ENCODE assay signal across 21 cellular contexts in the genomic region with DNA sequence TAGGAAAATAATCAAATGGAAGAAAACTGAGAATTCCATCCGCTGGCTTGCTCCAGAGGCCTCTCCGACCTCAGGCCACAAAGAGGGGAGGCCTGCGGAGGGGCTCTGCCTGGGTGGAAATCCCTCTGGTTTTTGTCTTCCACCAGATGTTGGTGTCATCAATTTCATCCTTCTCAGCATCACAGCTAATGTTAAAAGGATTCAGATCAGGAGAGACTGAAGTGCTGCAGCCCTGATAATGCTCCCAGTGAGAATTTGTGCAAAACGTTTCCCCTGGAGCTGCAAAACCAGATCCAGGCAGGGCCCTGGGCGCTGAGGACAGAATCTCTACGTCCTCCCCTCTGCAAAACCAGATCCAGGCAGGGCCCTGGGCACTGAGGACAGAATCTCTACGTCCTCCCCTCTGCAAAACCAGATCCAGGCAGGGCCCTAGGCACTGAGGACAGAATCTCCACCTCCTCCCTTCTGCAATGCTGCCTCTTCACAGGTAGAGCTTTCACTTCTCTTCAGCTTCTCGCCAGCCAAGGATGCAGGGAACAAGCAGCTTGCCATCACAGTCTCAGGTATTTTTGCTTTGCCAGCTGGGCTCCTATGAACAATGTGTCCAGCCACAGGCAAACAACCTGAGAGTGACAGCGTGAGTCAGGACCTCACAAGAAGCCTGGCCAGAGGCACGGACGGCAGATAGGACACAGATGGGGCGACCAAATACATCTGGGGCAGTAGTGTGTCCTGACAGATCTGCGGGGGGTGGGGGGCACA.
"Had no signal": no experiment of that assay in that cellular context is flagged by ENCODE, and none has a peak within 500 bp of the region (broad histone marks: within the 10 kb centered on the region; RNA-seq: fewer than 3 reads in every experiment).

No MANE protein-coding gene starts in this region.

- H3K36me3 Mint-ChIP-seq: activated naive CD4-positive, alpha-beta T cell treated with anti-CD3 and anti-CD28 coated beads, Interleukin-2, amount 10 ng/mL, durations not matched to agents 7 days and 5 days; activated naive CD8-positive, alpha-beta T cell treated with anti-CD3 and anti-CD28 coated beads for 36 hours had no signal

- H3K9me3 Mint-ChIP-seq: activated CD8-positive, alpha-beta T cell treated with anti-CD3 and anti-CD28 coated beads for 36 hours; activated naive CD4-positive, alpha-beta T cell treated with anti-CD3 and anti-CD28 coated beads, Interleukin-2, amount 10 ng/mL, durations not matched to agents 7 days and 5 days; activated naive CD8-positive, alpha-beta T cell treated with anti-CD3 and anti-CD28 coated beads for 36 hours; activated T-cell treated with anti-CD3 and anti-CD28 coated beads, Interleukin-2, amount 50 U/mL, for 72 hours; activated T-helper 2 cell treated with anti-CD3 and anti-CD28 coated beads, Interferon-gamma antibody, Interleukin-2, Interleukin-4, amounts not matched to agents 10 μg/mL and 5 μg/mL and 100 μg/mL, durations not matched to agents 14 hours and 24 hours and 36 hours had no signal

- H3K4me3 Mint-ChIP-seq: activated CD4-positive, alpha-beta T cell treated with anti-CD3 and anti-CD28 coated beads for 36 hours; activated CD8-positive, alpha-beta T cell treated with anti-CD3 and anti-CD28 coated beads for 36 hours; activated naive CD4-positive, alpha-beta T cell treated with anti-CD3 and anti-CD28 coated beads, Interleukin-2, amount 10 ng/mL, durations not matched to agents 7 days and 5 days; activated naive CD8-positive, alpha-beta T cell treated with anti-CD3 and anti-CD28 coated beads for 36 hours; activated T-cell treated with anti-CD3 and anti-CD28 coated beads, Interleukin-2, amount 50 U/mL, for 72 hours had no signal

- H3K4me1 ChIP-seq: breast epithelium, Peyer's patch had no signal

- H3K9me3 ChIP-seq: breast epithelium, Peyer's patch had no signal

- H3K4me1 Mint-ChIP-seq: activated CD4-positive, alpha-beta T cell treated with anti-CD3 and anti-CD28 coated beads for 36 hours; activated naive CD4-positive, alpha-beta T cell treated with anti-CD3 and anti-CD28 coated beads, Interleukin-2, amount 10 ng/mL, durations not matched to agents 7 days and 5 days; activated naive CD8-positive, alpha-beta T cell treated with anti-CD3 and anti-CD28 coated beads for 36 hours had no signal

- H3K27me3 ChIP-seq: breast epithelium, Peyer's patch had no signal

- ATAC-seq: activated CD4-positive, alpha-beta T cell treated with anti-CD3 and anti-CD28 coated beads for 36 hours; activated CD8-positive, alpha-beta T cell treated with anti-CD3 and anti-CD28 coated beads for 36 hours; activated T-cell treated with anti-CD3 and anti-CD28 coated beads, Interleukin-2, amount 50 U/mL, for 72 hours had no signal

- H3K27ac ChIP-seq: breast epithelium, Peyer's patch, WERI-Rb-1 had no signal

- H3K4me3 ChIP-seq: breast epithelium, Peyer's patch had no signal

- DNase-seq: activated CD4-positive, alpha-beta T cell treated with anti-CD3 and anti-CD28 coated beads for 36 hours; activated CD8-positive, alpha-beta memory T cell treated with anti-CD3 and anti-CD28 coated beads, Interleukin-2, amount 50 U/mL, for 4 hours; activated CD8-positive, alpha-beta T cell treated with anti-CD3 and anti-CD28 coated beads for 36 hours; activated gamma-delta T cell treated with Interleukin-2 at 50 U/mL for 16 hours; activated naive CD4-positive, alpha-beta T cell treated with anti-CD3 and anti-CD28 coated beads, Interleukin-2, amount 10 ng/mL, durations not matched to agents 7 days and 5 days; activated naive CD8-positive, alpha-beta T cell treated with anti-CD3 and anti-CD28 coated beads for 36 hours; activated T-cell treated with anti-CD3 and anti-CD28 coated beads, Interleukin-2, amount 50 U/mL, for 72 hours; MM.1S; NCI-H1105; NCI-H1436; NCI-H1694 treated with DMSO at 0.1 percent for 48 hours; NCI-H2029 treated with DMSO at 0.1 percent for 48 hours; NCI-H446; NCI-H524; NCI-H748 treated with DMSO at 0.1 percent for 48 hours; Peyer's patch; SHP77 treated with DMSO at 0.1 percent for 48 hours; T-helper 1 cell; WERI-Rb-1 had no signal

- H3K27me3 Mint-ChIP-seq: activated CD4-positive, alpha-beta T cell treated with anti-CD3 and anti-CD28 coated beads for 36 hours; activated CD8-positive, alpha-beta T cell treated with anti-CD3 and anti-CD28 coated beads for 36 hours; activated naive CD8-positive, alpha-beta T cell treated with anti-CD3 and anti-CD28 coated beads for 36 hours had no signal

- H3K36me3 ChIP-seq: breast epithelium, Peyer's patch, WERI-Rb-1 had no signal

- H3K27ac Mint-ChIP-seq: activated CD4-positive, alpha-beta T cell treated with anti-CD3 and anti-CD28 coated beads for 36 hours; activated CD8-positive, alpha-beta T cell treated with anti-CD3 and anti-CD28 coated beads for 36 hours; activated naive CD4-positive, alpha-beta T cell treated with anti-CD3 and anti-CD28 coated beads, Interleukin-2, amount 10 ng/mL, durations not matched to agents 7 days and 5 days; activated naive CD8-positive, alpha-beta T cell treated with anti-CD3 and anti-CD28 coated beads for 36 hours; activated T-cell treated with anti-CD3 and anti-CD28 coated beads, Interleukin-2, amount 50 U/mL, for 72 hours; activated T-helper 2 cell treated with anti-CD3 and anti-CD28 coated beads, Interferon-gamma antibody, Interleukin-2, Interleukin-4, amounts not matched to agents 10 μg/mL and 5 μg/mL and 100 μg/mL, durations not matched to agents 14 hours and 24 hours and 36 hours had no signal
